In genomic region chr19:53982056-53982455, GRCh38 we compare ENCODE assay signal across 1 cellular context.
TF ChIP-seq lines count a peak whose summit lies in the region.

No MANE protein-coding gene starts in this region.

TF ChIP-seq in K562, 482 proteins besides CTCF, POLR2A, EP300 and RAD21 (continued from another document):
- TF ChIP-seq, protein P1, sequence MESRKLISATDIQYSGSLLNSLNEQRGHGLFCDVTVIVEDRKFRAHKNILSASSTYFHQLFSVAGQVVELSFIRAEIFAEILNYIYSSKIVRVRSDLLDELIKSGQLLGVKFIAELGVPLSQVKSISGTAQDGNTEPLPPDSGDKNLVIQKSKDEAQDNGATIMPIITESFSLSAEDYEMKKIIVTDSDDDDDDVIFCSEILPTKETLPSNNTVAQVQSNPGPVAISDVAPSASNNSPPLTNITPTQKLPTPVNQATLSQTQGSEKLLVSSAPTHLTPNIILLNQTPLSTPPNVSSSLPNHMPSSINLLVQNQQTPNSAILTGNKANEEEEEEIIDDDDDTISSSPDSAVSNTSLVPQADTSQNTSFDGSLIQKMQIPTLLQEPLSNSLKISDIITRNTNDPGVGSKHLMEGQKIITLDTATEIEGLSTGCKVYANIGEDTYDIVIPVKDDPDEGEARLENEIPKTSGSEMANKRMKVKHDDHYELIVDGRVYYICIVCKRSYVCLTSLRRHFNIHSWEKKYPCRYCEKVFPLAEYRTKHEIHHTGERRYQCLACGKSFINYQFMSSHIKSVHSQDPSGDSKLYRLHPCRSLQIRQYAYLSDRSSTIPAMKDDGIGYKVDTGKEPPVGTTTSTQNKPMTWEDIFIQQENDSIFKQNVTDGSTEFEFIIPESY (CRISPR knock-in tag; IDR thresholded peaks at IDR 0.05) = 0 out of 2 replicates have a peak, but pooled peaks have one; percentile 12
